ENCODE assay signal across 9 cellular contexts in the genomic region with DNA sequence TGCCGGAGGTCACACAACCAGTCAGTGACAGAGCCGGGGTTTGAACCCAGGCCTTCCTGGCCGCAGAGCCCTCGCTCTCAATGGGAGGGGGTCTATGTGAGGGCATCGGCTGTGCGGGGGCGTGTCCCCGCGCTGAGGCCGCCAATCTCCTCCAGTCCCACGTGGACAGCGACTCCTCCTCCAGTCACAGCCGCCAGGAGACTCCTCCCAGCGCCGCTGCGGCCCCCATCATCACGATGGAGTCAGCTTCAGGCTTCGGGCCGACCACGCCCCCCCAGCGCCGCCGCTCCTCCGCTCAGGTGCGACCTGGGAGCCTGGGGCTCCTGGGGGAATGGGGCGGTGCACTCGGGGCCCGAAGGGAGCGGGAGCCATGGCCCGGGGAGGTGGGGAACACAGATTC. TPM values are rescaled to one million over a fixed set of nuclear protein-coding genes. Genes with fewer than 3 reads are reported as not detected.
DNase-seq lines count a peak whose midpoint lies in the region; ATAC-seq and TF ChIP-seq lines count a peak whose summit lies in the region.
"Had no signal": no experiment of that assay in that cellular context is flagged by ENCODE, and none has a peak within 500 bp of the region (broad histone marks: within the 10 kb centered on the region; RNA-seq: fewer than 3 reads in every experiment).

No MANE protein-coding gene starts in this region.

- peaks cover 2 to 3% of the 10 kb centered on the region in 2 donors for H3K27me3 Mint-ChIP-seq in CD8-positive, alpha-beta memory T cell

- no peak overlapping the region for H3K27ac ChIP-seq in CD8-positive, alpha-beta memory T cell (ENCODE audit: low read depth, low read length)
- H3K27ac ChIP-seq in osteoblast (ENCODE audit: low read depth, low read length): no peak overlapping the region
- H3K27ac ChIP-seq: neutrophil had no signal

- H3K4me3 ChIP-seq in CD8-positive, alpha-beta memory T cell (ENCODE audit: low read length): peak overlapping the region; percentile 45
- H3K4me3 ChIP-seq in choroid plexus epithelial cell (ENCODE audit: low read depth, low read length): peak overlapping the region; percentile 49
- H3K4me3 ChIP-seq in osteoblast (ENCODE audit: insufficient read depth, low read length): no peak overlapping the region

- no peak overlapping the region for H2AFZ ChIP-seq in osteoblast (ENCODE audit: low read length)

- H3K36me3 Mint-ChIP-seq in CD8-positive, alpha-beta memory T cell: no peaks in the 10 kb centered on the region

- H3K4me3 Mint-ChIP-seq in CD8-positive, alpha-beta memory T cell: peak overlapping the region; percentile 56 to 87 (median 71)

- no peaks in the 10 kb centered on the region for H3K9me3 Mint-ChIP-seq in CD8-positive, alpha-beta memory T cell

- H3K27me3 ChIP-seq in CD8-positive, alpha-beta memory T cell (ENCODE audit: insufficient read depth, low read length, poor library complexity, severe bottlenecking): no peaks in the 10 kb centered on the region
- H3K27me3 ChIP-seq in osteoblast (ENCODE audit: insufficient read depth, low read length): no peaks in the 10 kb centered on the region

- CTCF ChIA-PET in CD8-positive, alpha-beta memory T cell (lab: Charles Lee): interaction anchor here (1.0 to 2.2 kb wide), 3 partner anchors 9 to 20 kb away, joined by 3 to 19 read pairs (median 3); partner anchors contain the start of genes FAM98C and PSMD8

- no peak for ATAC-seq in HG03097 (IDR thresholded peaks at IDR 0.05; ENCODE audit: low FRiP score, unreplicated experiment)

- POLR2A ChIA-PET in CD8-positive, alpha-beta memory T cell (lab: Charles Lee): interaction anchor here (0.7 to 1.6 kb wide), 2 partner anchors 8 to 20 kb away, joined by 3 to 5 read pairs; partner anchors contain the start of genes FAM98C and PSMD8

- H3K36me3 ChIP-seq in CD8-positive, alpha-beta memory T cell (ENCODE audit: insufficient read depth, low read length): no peaks in the 10 kb centered on the region
- H3K36me3 ChIP-seq in osteoblast (ENCODE audit: insufficient read depth, low read length): peaks cover 43% of the 10 kb centered on the region
- H3K36me3 ChIP-seq: neutrophil had no signal

- TF ChIP-seq CTCF in choroid plexus epithelial cell (conservative IDR thresholded peaks at IDR 0.05; ENCODE audit: low read depth, low read length) (no peak), osteoblast (IDR thresholded peaks at IDR 0.05; ENCODE audit: extremely low read depth, low read depth, low read length) (no peak)

- H4K20me1 ChIP-seq in osteoblast (ENCODE audit: insufficient read depth, low read length): peaks cover 17% of the 10 kb centered on the region

- no peak overlapping the region for H3K4me2 ChIP-seq in osteoblast (ENCODE audit: insufficient read depth, low read length)

- H3K4me1 ChIP-seq in CD8-positive, alpha-beta memory T cell (ENCODE audit: insufficient read depth, low read length): peaks cover 15% of the 10 kb centered on the region
- H3K4me1 ChIP-seq in osteoblast (ENCODE audit: insufficient read depth, low read length): peaks cover 21% of the 10 kb centered on the region

- no peaks in the 10 kb centered on the region for H3K9me3 ChIP-seq in CD8-positive, alpha-beta memory T cell (ENCODE audit: low read length)
- no peaks in the 10 kb centered on the region for H3K9me3 ChIP-seq in osteoblast (ENCODE audit: low read depth, low read length)
- H3K9me3 ChIP-seq: neutrophil had no signal

- H3K4me1 Mint-ChIP-seq in CD8-positive, alpha-beta memory T cell: peaks cover 24 to 26% (median 24%) of the 10 kb centered on the region in 3 donors

- peak overlapping the region in 4 of 8 donors; percentile 57 to 81 (median 62) for H3K27ac Mint-ChIP-seq in CD8-positive, alpha-beta memory T cell

- peaks cover 15% of the 10 kb centered on the region for H3K79me2 ChIP-seq in osteoblast (ENCODE audit: insufficient read depth, low read length)

- peak; percentile 37 to 77 (median 46) for DNase-seq in CD8-positive, alpha-beta memory T cell
- peak; percentile 48 to 62 for DNase-seq in activated CD4-positive, alpha-beta T cell treated with anti-CD3 and anti-CD28 coated beads for 24 hours (ENCODE audit: low read depth in 2 of 2)
- peak; percentile 57 for DNase-seq in choroid plexus epithelial cell (ENCODE audit: low read depth)
- DNase-seq in osteoblast (ENCODE audit: insufficient read length, low spot score, missing footprints): peak; percentile 51
- DNase-seq in mesenteric fat pad (ENCODE audit: low spot score): no peak
- no peak for DNase-seq in hypothalamus (lab: John Stamatoyannopoulos, UW)
- DNase-seq in COLO829 (ENCODE audit: low spot score): no peak

RNA-seq across cellular contexts. Expression of gene SPRED3, which starts 6.0 kb away (rescaled TPM):
- under 1 TPM; 0.33 to 0.66 TPM for total RNA-seq in CD8-positive, alpha-beta memory T cell
- not detected for polyA plus RNA-seq in CD8-positive, alpha-beta memory T cell
- total RNA-seq in osteoblast (1.8 and 2.2 TPM in 2 replicates), mesenteric fat pad (2.2 TPM)

RNA-seq across cellular contexts. Expression of gene GGN, which starts 6.7 kb away (rescaled TPM):
- total RNA-seq in CD8-positive, alpha-beta memory T cell: under 1 TPM in 1 of 2 experiments, not detected in 1; 0.15 TPM
- polyA plus RNA-seq in CD8-positive, alpha-beta memory T cell: not detected
- total RNA-seq in osteoblast: 0.29 and 0.36 TPM in 2 replicates
- 1.0 TPM for total RNA-seq in mesenteric fat pad

RNA-seq across cellular contexts. Expression of gene FAM98C, which starts 8.4 kb away (rescaled TPM):
- 10 to 100 TPM; 17.8 to 25.2 TPM for total RNA-seq in CD8-positive, alpha-beta memory T cell
- polyA plus RNA-seq in CD8-positive, alpha-beta memory T cell: 16.8 TPM
- total RNA-seq in osteoblast (12.1 and 14.1 TPM in 2 replicates), mesenteric fat pad (11.8 TPM)

RNA-seq across cellular contexts. Expression of gene PSMD8, which starts 20.1 kb away (rescaled TPM):
- total RNA-seq in CD8-positive, alpha-beta memory T cell: 100 to 1,000 TPM; 256 to 267 TPM
- polyA plus RNA-seq in CD8-positive, alpha-beta memory T cell: 180 TPM
- total RNA-seq in osteoblast (285 and 299 TPM in 2 replicates), mesenteric fat pad (288 TPM)

RNA-seq across cellular contexts. Expression of gene RASGRP4, which starts 31.5 kb away (rescaled TPM):
- total RNA-seq in CD8-positive, alpha-beta memory T cell: 1 to 10 TPM; 1.8 to 2.0 TPM
- polyA plus RNA-seq in CD8-positive, alpha-beta memory T cell: not detected
- total RNA-seq in osteoblast (not detected in 2 replicates), mesenteric fat pad (8.4 TPM)

Comparison
In these comparisons a context has a peak if more than half of its experiments do, and no peak if none do; other contexts are left out.
1. DNase-seq: peak in CD8-positive, alpha-beta memory T cell (5 of 5), activated CD4-positive, alpha-beta T cell treated with anti-CD3 and anti-CD28 coated beads for 24 hours (2 of 2), choroid plexus epithelial cell (single experiment) and osteoblast (single experiment); none in mesenteric fat pad (single experiment), hypothalamus (0 of 51) and COLO829 (single experiment).